In genomic region chr10:119724630-119725549, GRCh38 we compare ENCODE assay signal across 8 cellular contexts. TPM values are rescaled to one million over a fixed set of nuclear protein-coding genes. Genes with fewer than 3 reads are reported as not detected.
A peak's percentile ranks its signal among the peaks of the same experiment; 100 is the strongest.
DNase-seq lines count a peak whose midpoint lies in the region; ATAC-seq lines count a peak whose summit lies in the region.

No MANE protein-coding gene starts in this region.

- H3K9me3 Mint-ChIP-seq in stimulated activated effector memory CD8-positive, alpha-beta T cell treated with anti-CD3 and anti-CD28 coated beads, Interleukin-12 subunit alpha, Interleukin-12 subunit beta, amount 100 ng/mL, for 72 hours = no peaks in the 10 kb centered on the region

- peaks cover 38% of the 10 kb centered on the region for H3K4me1 Mint-ChIP-seq in stimulated activated effector memory CD8-positive, alpha-beta T cell treated with anti-CD3 and anti-CD28 coated beads, Interleukin-12 subunit alpha, Interleukin-12 subunit beta, amount 100 ng/mL, for 72 hours

- in situ Hi-C loops in GM23248 (cut with MboI) = no loop called here

- H3K9ac ChIP-seq in GM23248 = peak overlapping the region; percentile 85

- no peak for ATAC-seq in stimulated activated effector memory CD8-positive, alpha-beta T cell treated with anti-CD3 and anti-CD28 coated beads, Interleukin-12 subunit alpha, Interleukin-12 subunit beta, amount 100 ng/mL, for 72 hours

- H3K27ac Mint-ChIP-seq in stimulated activated effector memory CD8-positive, alpha-beta T cell treated with anti-CD3 and anti-CD28 coated beads, Interleukin-12 subunit alpha, Interleukin-12 subunit beta, amount 100 ng/mL, for 72 hours = peak overlapping the region; percentile 85

- H3K27ac ChIP-seq in GM23248 = peak overlapping the region; percentile 38; the same call in 1 of the 2 replicates

- H2AFZ ChIP-seq in GM23248 = peak overlapping the region; percentile 94

- no peaks in the 10 kb centered on the region for H3K27me3 ChIP-seq in GM23248 (replicated peaks; ENCODE audit: insufficient read depth)

- WGBS in GM23248 (ENCODE audit: low coverage in 1 of 2, low lambda C conversion rate in 2 of 2, missing lambda C conversion rate in 2 of 2), 2 experiments = 26 to 29% methylated on average over 20 of the region's 20 CpGs

- H4K20me1 ChIP-seq in GM23248 (ENCODE audit: insufficient read depth) = no peaks in the 10 kb centered on the region

- H3F3A ChIP-seq in GM23248 (ENCODE audit: insufficient read depth) = no peaks in the 10 kb centered on the region

- H3K36me3 ChIP-seq in GM23248 (ENCODE audit: low read depth) = no peaks in the 10 kb centered on the region

- H3K4me3 Mint-ChIP-seq in stimulated activated effector memory CD8-positive, alpha-beta T cell treated with anti-CD3 and anti-CD28 coated beads, Interleukin-12 subunit alpha, Interleukin-12 subunit beta, amount 100 ng/mL, for 72 hours = peak overlapping the region; percentile 79

- H3K9me2 ChIP-seq in GM23248 (ENCODE audit: insufficient read depth) = no peaks in the 10 kb centered on the region

- H3K79me2 ChIP-seq in GM23248 (ENCODE audit: insufficient read depth) = 0 out of 2 replicates have a peak, but pooled peaks cover 6% of the 10 kb centered on the region

- DNase-seq in DMS153 treated with DMSO at 0.1 percent for 48 hours (lab: John Stamatoyannopoulos, UW; ENCODE audit: unreplicated experiment) = peak; percentile 48
- no peak for DNase-seq in DMS153 (lab: John Stamatoyannopoulos, UW)
- peak; percentile 48 for DNase-seq in GM23248
- peak; percentile 43 for DNase-seq in NCI-H146 (lab: John Stamatoyannopoulos, UW)
- peak; percentile 46 for DNase-seq in astrocyte of the hippocampus (ENCODE audit: low read depth, low spot score)
- DNase-seq in iris pigment epithelial cell (ENCODE audit: low read depth) = peak; percentile 38
- DNase-seq in stimulated activated effector memory CD8-positive, alpha-beta T cell treated with anti-CD3 and anti-CD28 coated beads, Interleukin-12 subunit alpha, Interleukin-12 subunit beta, amount 100 ng/mL, for 72 hours (ENCODE audit: low spot score in 2 of 2) = no peak
- DNase-seq in stimulated activated CD4-positive, alpha-beta T cell treated with anti-CD3 and anti-CD28 coated beads, Interleukin-4, amount 100 ng/mL, for 4 hours = no peak

- H3K4me2 ChIP-seq in GM23248 (ENCODE audit: unreplicated experiment) = peak overlapping the region; percentile 91

- peak overlapping the region; percentile 82 for H3K4me3 ChIP-seq in GM23248

- H3K9me3 ChIP-seq in GM23248 (ENCODE audit: low read depth) = no peaks in the 10 kb centered on the region

- H3K4me1 ChIP-seq in GM23248 (ENCODE audit: insufficient read depth) = peaks cover 15% of the 10 kb centered on the region; the same call in 1 of the 2 replicates

- H3K36me3 Mint-ChIP-seq in stimulated activated effector memory CD8-positive, alpha-beta T cell treated with anti-CD3 and anti-CD28 coated beads, Interleukin-12 subunit alpha, Interleukin-12 subunit beta, amount 100 ng/mL, for 72 hours = peaks cover 13% of the 10 kb centered on the region

RNA-seq across cellular contexts. Expression of gene INPP5F, which starts 1.0 kb away (rescaled TPM):
- total RNA-seq in GM23248 (2014; rRNA removed; shearing (Covaris generic)) = 9.9 and 10.9 TPM in 2 replicates
- polyA plus RNA-seq in GM23248 (2016; fragmentation: Nextera tagmentation; extraction: Ambion mirVana) = 6.6 and 8.5 TPM in 2 replicates

Comparison
In these comparisons a context has a peak if more than half of its experiments do, and no peak if none do; other contexts are left out.
1. DNase-seq: peak in DMS153 treated with DMSO at 0.1 percent for 48 hours (single experiment), GM23248 (single experiment), NCI-H146 (single experiment), astrocyte of the hippocampus (single experiment) and iris pigment epithelial cell (single experiment); none in DMS153 (single experiment), stimulated activated effector memory CD8-positive, alpha-beta T cell treated with anti-CD3 and anti-CD28 coated beads, Interleukin-12 subunit alpha, Interleukin-12 subunit beta, amount 100 ng/mL, for 72 hours (0 of 2) and stimulated activated CD4-positive, alpha-beta T cell treated with anti-CD3 and anti-CD28 coated beads, Interleukin-4, amount 100 ng/mL, for 4 hours (0 of 2).